26 cellular contexts compared by ENCODE assay signal in the genomic region with DNA sequence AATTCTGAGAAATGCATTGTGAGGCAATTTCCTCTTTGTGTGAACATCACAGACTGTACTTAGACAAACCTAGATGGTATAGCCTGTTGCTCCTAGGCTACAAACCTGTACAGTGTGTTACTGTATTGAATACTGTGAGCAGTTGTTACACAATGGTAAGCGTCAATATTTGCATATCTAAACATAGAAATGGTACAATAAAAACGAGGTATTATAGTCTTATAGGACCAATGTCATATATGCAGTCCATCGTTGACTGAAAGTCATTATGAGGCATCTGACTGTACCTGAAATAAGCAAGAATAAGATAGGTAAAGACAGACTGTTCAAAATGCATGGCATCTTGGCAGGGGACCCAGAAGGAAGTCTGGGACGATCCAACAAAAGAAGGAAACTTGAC.
"Had no signal": no experiment of that assay in that cellular context is flagged by ENCODE, and none has a peak within 500 bp of the region (broad histone marks: within the 10 kb centered on the region; RNA-seq: fewer than 3 reads in every experiment).

No MANE protein-coding gene starts in this region.

- DNase-seq: cerebellar nuclear complex; effector CD8-positive, alpha-beta T cell; foreskin keratinocyte; glutamatergic neuron; heart right ventricle; hippocampal formation; kidney glomerular epithelial cell; naive thymus-derived CD8-positive, alpha-beta T cell; nephron progenitor cell; nucleus accumbens; posterior cingulate gyrus; psoas muscle; right cardiac atrium; sigmoid colon; stimulated activated CD4-positive, alpha-beta T cell treated with anti-CD3 and anti-CD28 coated beads, Interleukin-2, amount 100 ng/mL, for 24 hours; stimulated activated CD4-positive, alpha-beta T cell treated with anti-CD3 and anti-CD28 coated beads, Interleukin-4, amount 100 ng/mL, for 24 hours; stimulated activated naive CD4-positive, alpha-beta T cell treated with Interleukin-2 at 50 U/mL for 16 hours; stomach; thyroid gland; upper lobe of left lung had no signal

- FAIRE-seq: endothelial cell of umbilical vein, islet of Langerhans, urothelium cell line had no signal

- H3K36me3 ChIP-seq: esophagus muscularis mucosa, heart right ventricle, sigmoid colon, stomach, thyroid gland, upper lobe of left lung had no signal

- H3K4me3 ChIP-seq: esophagus muscularis mucosa, heart right ventricle, lung, psoas muscle, sigmoid colon, stomach, thyroid gland, upper lobe of left lung had no signal

- H3K9me3 ChIP-seq: esophagus muscularis mucosa, heart right ventricle, psoas muscle, sigmoid colon, stomach, thyroid gland, upper lobe of left lung had no signal

- ATAC-seq: foreskin keratinocyte; heart right ventricle; naive thymus-derived CD8-positive, alpha-beta T cell; psoas muscle; right cardiac atrium; stimulated activated effector memory CD8-positive, alpha-beta T cell treated with anti-CD3 and anti-CD28 coated beads, Interleukin-12 subunit alpha, Interleukin-12 subunit beta, amount 100 ng/mL, for 72 hours had no signal

- H3K27me3 ChIP-seq: esophagus muscularis mucosa, foreskin keratinocyte, heart right ventricle, sigmoid colon, stomach, thyroid gland, upper lobe of left lung had no signal

- H3K4me1 ChIP-seq: esophagus muscularis mucosa, foreskin keratinocyte, psoas muscle, sigmoid colon, stomach, thyroid gland had no signal

- H3K27ac ChIP-seq: esophagus muscularis mucosa, foreskin keratinocyte, heart right ventricle, psoas muscle, sigmoid colon, stomach, thyroid gland, upper lobe of left lung had no signal
